In genomic region chr11:65181569-65182257, GRCh38 we compare ENCODE assay signal across 8 cellular contexts. TPM values are rescaled to one million over a fixed set of nuclear protein-coding genes. Genes with fewer than 3 reads are reported as not detected.
DNase-seq lines count a peak whose midpoint lies in the region; ATAC-seq and TF ChIP-seq lines count a peak whose summit lies in the region.

TSS of gene CAPN1 (plus strand) at chr11:65181928. CDS start at chr11:65182702, 774 bp downstream.

- H3K79me2 ChIP-seq in MM.1S (ENCODE audit: low read length), result peaks cover 26% of the 10 kb centered on the region
- H3K79me2 ChIP-seq in trophoblast cell (ENCODE audit: control insufficient read depth, insufficient read depth, low read length, poor library complexity), result peaks cover 19% of the 10 kb centered on the region

- H3K9ac ChIP-seq in MM.1S (ENCODE audit: low read length) (peak within 1 kb of the TSS; percentile 88), trophoblast cell (ENCODE audit: low read length) (peak within 1 kb of the TSS; percentile 96)

- intact Hi-C loops in Calu3 (cut with micrococcal nuclease; ENCODE audit: unreplicated experiment), result loop anchor here (2.0 to 5.0 kb wide), 3 partner anchors 31 to 69 kb away; partner anchors contain the start of gene TM7SF2
- intact Hi-C loops in Right ventricle myocardium superior (cut with DNase I), result no loop called here
- intact Hi-C loops in transverse colon (cut with DNase I; ENCODE audit: low total_unique reads), result no loop called here

- peak within 1 kb of the TSS; percentile 88 for H2AK5ac ChIP-seq in trophoblast cell (ENCODE audit: low read length)

- H4K8ac ChIP-seq in trophoblast cell (ENCODE audit: low read depth, low read length), result peak within 1 kb of the TSS; percentile 97

- H3K9me2 ChIP-seq in MM.1S (replicated peaks; ENCODE audit: insufficient read depth, low read length), result no peaks in the 10 kb centered on the region

- H3K4me3 ChIP-seq in MM.1S (ENCODE audit: low read length), result peak within 1 kb of the TSS; percentile 97
- peak within 1 kb of the TSS; percentile 85 for H3K4me3 ChIP-seq in trophoblast cell (ENCODE audit: low read depth, low read length)
- peak within 1 kb of the TSS; percentile 73 to 97 (median 86) for H3K4me3 ChIP-seq in transverse colon

- H3K36me3 Mint-ChIP-seq in Calu3 (ENCODE audit: insufficient read depth, unreplicated experiment), result peaks cover 56% of the 10 kb centered on the region
- peaks cover 6% of the 10 kb centered on the region for H3K36me3 Mint-ChIP-seq in activated naive CD8-positive, alpha-beta T cell treated with anti-CD3 and anti-CD28 coated beads, Interleukin-2, amount 10 ng/mL, durations not matched to agents 7 days and 5 days

- DNase-seq in Calu3 (peak; percentile 91), MM.1S (peak; percentile 78), SW480 (ENCODE audit: low spot score) (peak; percentile 87), Right ventricle myocardium superior (peak; percentile 92), trophoblast cell (peak; percentile 72 to 82), transverse colon (peak; percentile 91)
- peak; percentile 73 for DNase-seq in activated naive CD8-positive, alpha-beta T cell treated with anti-CD3 and anti-CD28 coated beads, Interleukin-2, amount 10 ng/mL, durations not matched to agents 7 days and 5 days

- BruUV-seq in Calu3 (replicated peaks; lab: Mats Ljungman, UMichigan), result no TSS peak

- peak within 1 kb of the TSS; percentile 87 for H2AFZ ChIP-seq in MM.1S (ENCODE audit: low read length)
- H2AFZ ChIP-seq in trophoblast cell (ENCODE audit: insufficient read depth, low read length, poor library complexity), result peak within 1 kb of the TSS; percentile 82

- ATAC-seq in GM21576 (IDR thresholded peaks at IDR 0.05; ENCODE audit: unreplicated experiment) (peak; percentile 38), Right ventricle myocardium superior (ENCODE audit: poor library complexity) (peak; percentile 83)
- ATAC-seq in activated naive CD8-positive, alpha-beta T cell treated with anti-CD3 and anti-CD28 coated beads, Interleukin-2, amount 10 ng/mL, durations not matched to agents 7 days and 5 days (ENCODE audit: low read depth), result peak; percentile 77

- H3K4me3 Mint-ChIP-seq in Calu3 (ENCODE audit: low read depth, unreplicated experiment), result peak within 1 kb of the TSS; percentile 89
- peak within 1 kb of the TSS; percentile 98 for H3K4me3 Mint-ChIP-seq in activated naive CD8-positive, alpha-beta T cell treated with anti-CD3 and anti-CD28 coated beads, Interleukin-2, amount 10 ng/mL, durations not matched to agents 7 days and 5 days

- H3K4me2 ChIP-seq in MM.1S (ENCODE audit: low read depth, low read length), result peak within 1 kb of the TSS; percentile 90
- H3K4me2 ChIP-seq in trophoblast cell (ENCODE audit: low read length), result peak within 1 kb of the TSS; percentile 80

- H2BK12ac ChIP-seq in trophoblast cell (ENCODE audit: low read length), result peak within 1 kb of the TSS; percentile 76

- no peaks in the 10 kb centered on the region for H3K27me3 Mint-ChIP-seq in Calu3 (ENCODE audit: unreplicated experiment)
- H3K27me3 Mint-ChIP-seq in activated naive CD8-positive, alpha-beta T cell treated with anti-CD3 and anti-CD28 coated beads, Interleukin-2, amount 10 ng/mL, durations not matched to agents 7 days and 5 days, result peaks cover 4% of the 10 kb centered on the region

- peak within 1 kb of the TSS; percentile 100 for H4K91ac ChIP-seq in trophoblast cell (ENCODE audit: low read depth, low read length)

- peak within 1 kb of the TSS; percentile 100 for H3K14ac ChIP-seq in trophoblast cell (ENCODE audit: low read length)

- H3K79me1 ChIP-seq in trophoblast cell (ENCODE audit: low read length), result peaks cover 20% of the 10 kb centered on the region

- H3K36me3 ChIP-seq in MM.1S (replicated peaks; ENCODE audit: insufficient read depth, low read length) (no peaks in the 10 kb centered on the region), trophoblast cell (ENCODE audit: control insufficient read depth in 1 of 2, insufficient read depth in 2 of 2, low read length in 2 of 2) (peaks cover 24% of the 10 kb centered on the region in 2 experiments), transverse colon (no peaks in the 10 kb centered on the region)

- H3K9me3 ChIP-seq in MM.1S (replicated peaks; ENCODE audit: insufficient read depth, low read length) (no peaks in the 10 kb centered on the region), trophoblast cell (ENCODE audit: insufficient read depth, low read depth, low read length) (no peaks in the 10 kb centered on the region), transverse colon (no peaks in the 10 kb centered on the region)

- CTCF ChIA-PET in Calu3 (lab: Charles Lee), result interaction anchor here (0.7 to 3.6 kb wide), 8 partner anchors 11 to 133 kb away, joined by 3 to 27 read pairs (median 7); partner anchors contain the start of genes CDC42EP2, FAU, MRPL49 and SPDYC

- in situ Hi-C loops in transverse colon (cut with MboI; ENCODE audit: low pct_ligation_motif_present in 1 of 4, low pct_unique_long_range_greater_than_20kb in 1 of 4, low sequenced_read_pairs in 3 of 4), result loop anchor here in 1 of 4 donors (10.0 kb wide), 1 partner anchor 47 kb away; the partner anchor contains the start of gene SYVN1

- WGBS in trophoblast cell (ENCODE audit: extremely low coverage, insufficient coverage, insufficient read length), result no CpG with 5 or more reads among the region's 43 CpGs
- WGBS in transverse colon (ENCODE audit: low coverage in 1 of 2), 2 donors, result 0 to 6% methylated on average over 9 to 31 of the region's 43 CpGs

- H3K4me1 Mint-ChIP-seq in Calu3 (ENCODE audit: low read depth, unreplicated experiment), result peaks cover 19% of the 10 kb centered on the region
- H3K4me1 Mint-ChIP-seq in activated naive CD8-positive, alpha-beta T cell treated with anti-CD3 and anti-CD28 coated beads, Interleukin-2, amount 10 ng/mL, durations not matched to agents 7 days and 5 days, result peaks cover 17% of the 10 kb centered on the region

- H3K27ac ChIP-seq in MM.1S (ENCODE audit: low read length), result peak within 1 kb of the TSS; percentile 16; the same call in 1 of the 2 replicates
- peak within 1 kb of the TSS; percentile 93 for H3K27ac ChIP-seq in trophoblast cell (ENCODE audit: low read depth, low read length)
- H3K27ac ChIP-seq in transverse colon, result peak within 1 kb of the TSS; percentile 92 to 97 (median 94)

- TF ChIP-seq CTCF in Calu3 (IDR thresholded peaks at IDR 0.05; ENCODE audit: unreplicated experiment) (no peak), MM.1S (IDR thresholded peaks at IDR 0.05; ENCODE audit: low read length) (no peak), transverse colon (IDR thresholded peaks at IDR 0.05) (no peak)

- H3K27ac Mint-ChIP-seq in Calu3 (ENCODE audit: unreplicated experiment), result peak within 1 kb of the TSS; percentile 52
- peak within 1 kb of the TSS; percentile 91 for H3K27ac Mint-ChIP-seq in activated naive CD8-positive, alpha-beta T cell treated with anti-CD3 and anti-CD28 coated beads, Interleukin-2, amount 10 ng/mL, durations not matched to agents 7 days and 5 days

- H4K12ac ChIP-seq in trophoblast cell (ENCODE audit: low read depth, low read length), result peak within 1 kb of the TSS; percentile 93

- no peaks in the 10 kb centered on the region for H4K20me1 ChIP-seq in MM.1S (ENCODE audit: insufficient read depth, low read length)

- H3K4me1 ChIP-seq in MM.1S (ENCODE audit: low read length) (0 out of 2 replicates have a peak, but pooled peaks cover 6% of the 10 kb centered on the region), trophoblast cell (ENCODE audit: control insufficient read depth in 1 of 2, insufficient read depth in 2 of 2, low read length in 2 of 2) (peaks cover 13 to 24% of the 10 kb centered on the region in 2 experiments), transverse colon (peaks cover 9 to 26% (median 22%) of the 10 kb centered on the region in 4 donors)

- H3K4ac ChIP-seq in trophoblast cell (ENCODE audit: low read depth, low read length), result peak within 1 kb of the TSS; percentile 100

- H2BK120ac ChIP-seq in trophoblast cell (ENCODE audit: insufficient read depth, low read length, poor library complexity), result peak within 1 kb of the TSS; percentile 94

- H3K23ac ChIP-seq in trophoblast cell (ENCODE audit: low read length), result no peak within 1 kb of the TSS

- H3F3A ChIP-seq in MM.1S (ENCODE audit: insufficient read depth, low read length), result no peaks in the 10 kb centered on the region

- H3K27me3 ChIP-seq in MM.1S (replicated peaks; ENCODE audit: insufficient read depth, low read length) (no peaks in the 10 kb centered on the region), trophoblast cell (ENCODE audit: insufficient read depth, low read length) (no peaks in the 10 kb centered on the region), transverse colon (no peaks in the 10 kb centered on the region)

- H3K18ac ChIP-seq in trophoblast cell (ENCODE audit: low read length), result peak within 1 kb of the TSS; percentile 100

- POLR2A ChIA-PET in activated naive CD8-positive, alpha-beta T cell treated with anti-CD3 and anti-CD28 coated beads, Interleukin-2, amount 10 ng/mL, durations not matched to agents 7 days and 5 days (lab: Charles Lee), result interaction anchor here (0.8 to 4.5 kb wide), 11 partner anchors 12 to 167 kb away, joined by 3 to 30 read pairs (median 7); partner anchors contain the start of genes ARL2, DPF2, FAU and MRPL49

- no peaks in the 10 kb centered on the region for H3K9me3 Mint-ChIP-seq in Calu3 (ENCODE audit: low read depth, unreplicated experiment)
- H3K9me3 Mint-ChIP-seq in activated naive CD8-positive, alpha-beta T cell treated with anti-CD3 and anti-CD28 coated beads, Interleukin-2, amount 10 ng/mL, durations not matched to agents 7 days and 5 days, result no peaks in the 10 kb centered on the region

- TF ChIP-seq EP300 in transverse colon (IDR thresholded peaks at IDR 0.05; ENCODE audit: low read depth), result no peak

- H2BK5ac ChIP-seq in trophoblast cell (ENCODE audit: low read depth, low read length, poor library complexity), result peak within 1 kb of the TSS; percentile 93

- no peak for TF ChIP-seq POLR2A in transverse colon (IDR thresholded peaks at IDR 0.05)

RNA-seq across cellular contexts. Expression of gene CAPN1, which starts in this region (rescaled TPM):
- total RNA-seq in Calu3 (2022) (288 and 314 TPM in 2 replicates), Right ventricle myocardium superior (66.9 TPM), transverse colon (1,000 to 10,000 TPM in 1 of 4 donors, 100 to 1,000 TPM in 3; 211 to 1,179 (median 376) TPM)
- 100 to 1,000 TPM; 164 to 174 TPM for total RNA-seq in activated naive CD8-positive, alpha-beta T cell treated with anti-CD3 and anti-CD28 coated beads, Interleukin-2, amount 10 ng/mL, durations not matched to agents 7 days and 5 days
- 183 and 194 TPM in 2 replicates for polyA plus RNA-seq in trophoblast cell (2013)

Comparison
In these comparisons a context has a peak if more than half of its experiments do, and no peak if none do; other contexts are left out.
1. Peak in every context shown above with its lines: DNase-seq, ATAC-seq, H3K4me3 ChIP-seq and H3K27ac ChIP-seq.
2. H3K27ac ChIP-seq: peak in every context shown above with its lines; median percentile 94 in transverse colon; 93 in trophoblast cell; 16 in MM.1S.